12 cellular contexts compared by ENCODE assay signal in the genomic region with DNA sequence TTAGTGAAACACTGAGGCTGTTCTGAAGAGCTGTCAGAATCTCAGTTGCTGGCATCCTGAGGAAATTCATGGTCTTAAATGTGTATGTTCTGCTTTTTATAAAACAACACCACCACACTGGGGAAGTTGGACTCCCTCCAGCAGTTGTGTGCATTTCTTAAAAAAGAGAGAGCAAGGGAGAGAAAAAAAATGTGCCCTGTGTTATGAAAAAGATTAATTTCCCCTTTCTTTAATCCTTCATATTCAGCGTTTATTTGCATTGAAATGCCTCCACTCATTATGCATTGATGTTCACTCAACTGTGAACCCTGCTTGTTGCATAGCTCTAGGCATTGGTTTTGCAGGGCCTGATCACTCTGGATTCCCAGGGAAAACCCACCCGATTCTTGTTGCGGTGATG. TPM values are rescaled to one million over a fixed set of nuclear protein-coding genes. Genes with fewer than 3 reads are reported as not detected.
A peak's percentile ranks its signal among the peaks of the same experiment; 100 is the strongest.
DNase-seq lines count a peak whose midpoint lies in the region; ATAC-seq and TF ChIP-seq lines count a peak whose summit lies in the region.
"Had no signal": no experiment of that assay in that cellular context is flagged by ENCODE, and none has a peak within 500 bp of the region (broad histone marks: within the 10 kb centered on the region; RNA-seq: fewer than 3 reads in every experiment).

No MANE protein-coding gene starts in this region.

- H3K9me3 ChIP-seq in SK-N-MC (ENCODE audit: low read depth, low read length): no peaks in the 10 kb centered on the region
- H3K9me3 ChIP-seq: lower lobe of right lung had no signal

- no peak for TF ChIP-seq CTCF in activated CD8-positive, alpha-beta T cell treated with anti-CD3 and anti-CD28 coated beads for 36 hours (IDR thresholded peaks at IDR 0.05)
- TF ChIP-seq CTCF in coronary artery (IDR thresholded peaks at IDR 0.05): no peak

- ATAC-seq in activated CD8-positive, alpha-beta T cell treated with anti-CD3 and anti-CD28 coated beads for 36 hours: no peak
- ATAC-seq in activated CD8-positive, alpha-beta T cell treated with anti-CD3 and anti-CD28 coated beads, Interleukin-2, amount 10 ng/mL, durations not matched to agents 7 days and 5 days: no peak
- ATAC-seq in stimulated activated naive B cell treated with anti-CD40 and anti-IgM and Interleukin-4, amounts not matched to agents 10 μg/mL and 1 μg/mL and 100 μg/mL, for 72 hours (replicated peaks): peak; percentile 26 to 57

- no peak overlapping the region for H3K4me3 Mint-ChIP-seq in activated CD8-positive, alpha-beta T cell treated with anti-CD3 and anti-CD28 coated beads for 36 hours
- H3K4me3 Mint-ChIP-seq in activated CD8-positive, alpha-beta T cell treated with anti-CD3 and anti-CD28 coated beads, Interleukin-2, amount 10 ng/mL, durations not matched to agents 7 days and 5 days: no peak overlapping the region
- H3K4me3 Mint-ChIP-seq in stimulated activated naive B cell treated with anti-CD40 and anti-IgM and Interleukin-4, amounts not matched to agents 10 μg/mL and 1 μg/mL and 100 μg/mL, for 72 hours: peak overlapping the region in 1 of 2 donors; percentile 64

- H3K9ac ChIP-seq in SK-N-MC (ENCODE audit: insufficient read length): no peak overlapping the region

- no peaks in the 10 kb centered on the region for H3K27me3 Mint-ChIP-seq in activated CD8-positive, alpha-beta T cell treated with anti-CD3 and anti-CD28 coated beads for 36 hours
- H3K27me3 Mint-ChIP-seq in activated CD8-positive, alpha-beta T cell treated with anti-CD3 and anti-CD28 coated beads, Interleukin-2, amount 10 ng/mL, durations not matched to agents 7 days and 5 days (ENCODE audit: low read depth): no peaks in the 10 kb centered on the region
- no peaks in the 10 kb centered on the region for H3K27me3 Mint-ChIP-seq in stimulated activated naive B cell treated with anti-CD40 and anti-IgM and Interleukin-4, amounts not matched to agents 10 μg/mL and 1 μg/mL and 100 μg/mL, for 72 hours

- H3K36me3 ChIP-seq in SK-N-MC (ENCODE audit: insufficient read depth, low read length): no peaks in the 10 kb centered on the region
- H3K36me3 ChIP-seq: lower lobe of right lung had no signal

- POLR2A ChIA-PET in activated CD8-positive, alpha-beta T cell treated with anti-CD3 and anti-CD28 coated beads for 36 hours (lab: Charles Lee): interaction anchor here (1.1 kb wide), 1 partner anchor 68 kb away, joined by 4 read pairs; the partner anchor contains the start of gene TRIP4
- POLR2A ChIA-PET in activated CD8-positive, alpha-beta T cell treated with anti-CD3 and anti-CD28 coated beads, Interleukin-2, amount 10 ng/mL, durations not matched to agents 7 days and 5 days (lab: Charles Lee): no interaction called here

- DNase-seq in activated CD8-positive, alpha-beta T cell treated with anti-CD3 and anti-CD28 coated beads for 36 hours: no peak
- DNase-seq in activated CD8-positive, alpha-beta T cell treated with anti-CD3 and anti-CD28 coated beads, Interleukin-2, amount 10 ng/mL, durations not matched to agents 7 days and 5 days: no peak
- DNase-seq in SK-N-MC (ENCODE audit: low read depth, low spot score) (peak; percentile 97), globus pallidus (ENCODE audit: low spot score) (peak; percentile 54), coronary artery (ENCODE audit: low spot score) (no peak), cerebellar cortex (ENCODE audit: low spot score) (no peak), DMS79 treated with DMSO at 0.1 percent for 48 hours (lab: John Stamatoyannopoulos, UW) (no peak)
- no peak for DNase-seq in stimulated activated naive B cell treated with anti-CD40 and anti-IgM and Interleukin-4, amounts not matched to agents 10 μg/mL and 1 μg/mL and 100 μg/mL, for 72 hours
- DNase-seq: activated effector memory CD4-positive, alpha-beta T cell treated with Interleukin-2 at 50 U/mL for 16 hours; lower lobe of right lung; NCI-H2029 treated with DMSO at 0.1 percent for 48 hours had no signal

- intact Hi-C loops in activated CD8-positive, alpha-beta T cell treated with anti-CD3 and anti-CD28 coated beads for 36 hours (cut with micrococcal nuclease): no loop called here

- CTCF ChIA-PET in activated CD8-positive, alpha-beta T cell treated with anti-CD3 and anti-CD28 coated beads for 36 hours (lab: Charles Lee): interaction anchor here (1.8 kb wide), 1 partner anchor 69 kb away, joined by 3 read pairs; no protein-coding TSS in a partner anchor
- CTCF ChIA-PET in activated CD8-positive, alpha-beta T cell treated with anti-CD3 and anti-CD28 coated beads, Interleukin-2, amount 10 ng/mL, durations not matched to agents 7 days and 5 days (lab: Charles Lee): interaction anchor here (0.6 to 2.8 kb wide), 4 partner anchors 15 to 197 kb away, joined by 3 to 12 read pairs (median 4); no protein-coding TSS in a partner anchor

- H3K36me3 Mint-ChIP-seq in activated CD8-positive, alpha-beta T cell treated with anti-CD3 and anti-CD28 coated beads for 36 hours (ENCODE audit: low read depth): no peaks in the 10 kb centered on the region
- peaks cover 16% of the 10 kb centered on the region for H3K36me3 Mint-ChIP-seq in activated CD8-positive, alpha-beta T cell treated with anti-CD3 and anti-CD28 coated beads, Interleukin-2, amount 10 ng/mL, durations not matched to agents 7 days and 5 days (ENCODE audit: low read depth)
- peaks cover 1 to 15% of the 10 kb centered on the region in 2 donors for H3K36me3 Mint-ChIP-seq in stimulated activated naive B cell treated with anti-CD40 and anti-IgM and Interleukin-4, amounts not matched to agents 10 μg/mL and 1 μg/mL and 100 μg/mL, for 72 hours

- H3K4me1 Mint-ChIP-seq in activated CD8-positive, alpha-beta T cell treated with anti-CD3 and anti-CD28 coated beads for 36 hours (ENCODE audit: low read depth): peaks cover 52% of the 10 kb centered on the region
- peaks cover 44% of the 10 kb centered on the region for H3K4me1 Mint-ChIP-seq in activated CD8-positive, alpha-beta T cell treated with anti-CD3 and anti-CD28 coated beads, Interleukin-2, amount 10 ng/mL, durations not matched to agents 7 days and 5 days (ENCODE audit: low read depth)
- H3K4me1 Mint-ChIP-seq in stimulated activated naive B cell treated with anti-CD40 and anti-IgM and Interleukin-4, amounts not matched to agents 10 μg/mL and 1 μg/mL and 100 μg/mL, for 72 hours: peaks cover 25 to 40% of the 10 kb centered on the region in 2 donors

- peak overlapping the region; percentile 77 for H3K27ac ChIP-seq in SK-N-MC
- H3K27ac ChIP-seq in coronary artery: peak overlapping the region in 1 of 2 donors; percentile 32
- H3K27ac ChIP-seq: epithelial cell of prostate, lower lobe of right lung had no signal

- H3K27ac Mint-ChIP-seq in activated CD8-positive, alpha-beta T cell treated with anti-CD3 and anti-CD28 coated beads for 36 hours: peak overlapping the region; percentile 78
- no peak overlapping the region for H3K27ac Mint-ChIP-seq in activated CD8-positive, alpha-beta T cell treated with anti-CD3 and anti-CD28 coated beads, Interleukin-2, amount 10 ng/mL, durations not matched to agents 7 days and 5 days
- H3K27ac Mint-ChIP-seq in stimulated activated naive B cell treated with anti-CD40 and anti-IgM and Interleukin-4, amounts not matched to agents 10 μg/mL and 1 μg/mL and 100 μg/mL, for 72 hours: peak overlapping the region; percentile 72

- no peaks in the 10 kb centered on the region for H3K9me3 Mint-ChIP-seq in activated CD8-positive, alpha-beta T cell treated with anti-CD3 and anti-CD28 coated beads for 36 hours
- H3K9me3 Mint-ChIP-seq in activated CD8-positive, alpha-beta T cell treated with anti-CD3 and anti-CD28 coated beads, Interleukin-2, amount 10 ng/mL, durations not matched to agents 7 days and 5 days (ENCODE audit: insufficient read depth): no peaks in the 10 kb centered on the region
- H3K9me3 Mint-ChIP-seq in stimulated activated naive B cell treated with anti-CD40 and anti-IgM and Interleukin-4, amounts not matched to agents 10 μg/mL and 1 μg/mL and 100 μg/mL, for 72 hours: no peaks in the 10 kb centered on the region

- H3K4me3 ChIP-seq in SK-N-MC: peak overlapping the region; percentile 63
- H3K4me3 ChIP-seq in coronary artery: no peak overlapping the region
- H3K4me3 ChIP-seq: lower lobe of right lung had no signal

RNA-seq across cellular contexts. Expression of gene ZNF609, which starts 4.4 kb away (rescaled TPM):
- total RNA-seq in activated CD8-positive, alpha-beta T cell treated with anti-CD3 and anti-CD28 coated beads for 36 hours: 10 to 100 TPM; 37.2 to 39.6 TPM
- total RNA-seq in activated CD8-positive, alpha-beta T cell treated with anti-CD3 and anti-CD28 coated beads, Interleukin-2, amount 10 ng/mL, durations not matched to agents 7 days and 5 days: 10 to 100 TPM; 39.9 to 40.5 TPM

Comparison
In these comparisons a context has a peak if more than half of its experiments do, and no peak if none do; other contexts are left out.
1. ATAC-seq: peak in stimulated activated naive B cell treated with anti-CD40 and anti-IgM and Interleukin-4, amounts not matched to agents 10 μg/mL and 1 μg/mL and 100 μg/mL, for 72 hours (2 of 2); none in activated CD8-positive, alpha-beta T cell treated with anti-CD3 and anti-CD28 coated beads for 36 hours (single experiment) and activated CD8-positive, alpha-beta T cell treated with anti-CD3 and anti-CD28 coated beads, Interleukin-2, amount 10 ng/mL, durations not matched to agents 7 days and 5 days (single experiment).
2. DNase-seq: peak in SK-N-MC (single experiment) and globus pallidus (single experiment); none in activated CD8-positive, alpha-beta T cell treated with anti-CD3 and anti-CD28 coated beads for 36 hours (single experiment), activated CD8-positive, alpha-beta T cell treated with anti-CD3 and anti-CD28 coated beads, Interleukin-2, amount 10 ng/mL, durations not matched to agents 7 days and 5 days (single experiment), stimulated activated naive B cell treated with anti-CD40 and anti-IgM and Interleukin-4, amounts not matched to agents 10 μg/mL and 1 μg/mL and 100 μg/mL, for 72 hours (single experiment), coronary artery (single experiment), cerebellar cortex (single experiment) and DMS79 treated with DMSO at 0.1 percent for 48 hours (single experiment).